Comparison of ENCODE assay signal across 1 cellular context in the genomic region with DNA sequence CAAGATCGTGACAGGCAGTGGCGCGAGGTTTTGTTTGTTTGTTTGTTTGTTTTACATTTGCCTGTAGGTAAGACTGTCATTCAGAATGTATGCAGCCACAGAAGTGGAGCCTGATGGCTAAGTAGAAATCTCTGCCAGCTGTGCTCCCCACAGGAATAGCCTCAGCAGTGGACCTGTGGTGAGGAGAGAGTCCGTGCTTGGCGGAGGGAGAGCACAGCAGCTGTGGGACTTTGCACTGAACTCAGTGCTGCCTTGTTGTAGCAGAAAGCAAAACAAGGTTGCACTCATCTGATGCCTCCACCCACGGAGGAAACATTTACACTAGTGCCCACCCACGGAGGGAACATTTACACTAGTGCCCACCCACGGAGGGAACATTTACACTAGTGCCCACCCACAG.
TF ChIP-seq lines count a peak whose summit lies in the region.

No MANE protein-coding gene starts in this region.

TF ChIP-seq in GM23338, 12 proteins besides CTCF, POLR2A, EP300 and RAD21 (continued from another document):
- no peak for TF ChIP-seq CREB1 (CRISPR knock-in tag; IDR thresholded peaks at IDR 0.05; ENCODE audit: low read depth)
